In the genomic region with DNA sequence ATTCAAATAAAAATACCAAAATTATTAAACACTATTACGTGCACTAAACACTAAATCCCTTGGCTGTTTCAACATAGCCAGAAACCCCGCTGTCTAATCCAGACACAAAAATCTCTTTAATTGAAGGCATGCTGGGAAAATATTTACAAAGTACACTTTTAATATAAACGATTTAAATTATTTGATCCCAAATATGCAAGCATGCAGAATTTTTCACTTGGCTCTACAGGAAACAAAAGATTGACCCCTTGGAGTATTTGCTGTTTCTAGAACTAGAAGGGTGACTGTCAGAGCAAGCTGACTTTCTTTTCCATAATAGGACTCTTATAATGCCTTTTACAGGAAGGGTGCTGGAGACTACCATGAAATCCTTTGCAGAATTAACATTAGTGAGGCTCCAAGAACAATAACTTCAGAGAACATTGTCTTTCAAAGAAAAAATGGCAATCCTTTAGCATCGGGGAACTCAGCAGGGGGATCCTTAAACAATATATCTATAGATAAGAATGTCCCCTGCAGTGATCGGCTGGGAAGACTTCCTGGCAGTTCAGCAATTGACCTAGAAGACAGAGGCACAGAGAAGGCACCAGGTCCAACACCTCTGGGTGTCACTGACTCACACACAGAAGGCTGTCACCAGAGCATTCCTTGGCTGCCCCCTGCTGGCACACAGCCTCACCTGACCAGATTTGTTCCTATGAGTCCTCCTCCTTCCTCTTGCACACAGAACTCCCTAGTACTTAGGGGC, we compare ENCODE assay signal across 8 cellular contexts. TPM values are rescaled to one million over a fixed set of nuclear protein-coding genes. Genes with fewer than 3 reads are reported as not detected.
DNase-seq lines count a peak whose midpoint lies in the region; ATAC-seq and TF ChIP-seq lines count a peak whose summit lies in the region.

No MANE protein-coding gene starts in this region.

- H3K9me3 ChIP-seq in HUES48 (ENCODE audit: control insufficient read depth, insufficient read depth, low read length) = no peaks in the 10 kb centered on the region

- intact Hi-C loops in left cardiac atrium (cut with DNase I) = loop anchor here in 1 of 2 donors (5.0 kb wide), 1 partner anchor 182 kb away; no protein-coding TSS in a partner anchor

- no peak overlapping the region for H3K9ac ChIP-seq in HUES48 (ENCODE audit: low read depth, low read length)

- peak overlapping the region; percentile 32 for H3K27ac ChIP-seq in HUES48 (ENCODE audit: low read depth, low read length)

- H3K4me3 ChIP-seq in HUES48 (ENCODE audit: low read depth, low read length) (no peak overlapping the region), retinal pigment epithelial cell (ENCODE audit: low read length) (no peak overlapping the region)

- ATAC-seq in GM21528 (IDR thresholded peaks at IDR 0.05; ENCODE audit: low FRiP score, unreplicated experiment) (peak; percentile 97), left cardiac atrium (peak; percentile 86 to 89)

- H3K36me3 ChIP-seq in HUES48 (ENCODE audit: control insufficient read depth, insufficient read depth, low read length) = peaks cover 96% of the 10 kb centered on the region

- peaks cover 11% of the 10 kb centered on the region; the same call in 1 of the 2 replicates for H3K4me1 ChIP-seq in HUES48 (ENCODE audit: control insufficient read depth, insufficient read depth, low read length)

- peak; percentile 91 for TF ChIP-seq CTCF in retinal pigment epithelial cell (conservative IDR thresholded peaks at IDR 0.05; ENCODE audit: low read depth, low read length)

- DNase-seq in ELR (ENCODE audit: low read depth) = peak; percentile 65
- peak; percentile 49 for DNase-seq in RPMI7951 (ENCODE audit: low read depth)
- peak in 3 of 4 experiments; percentile 27 to 46 (median 27) for DNase-seq in activated naive CD4-positive, alpha-beta T cell (lab: John Stamatoyannopoulos, UW)
- peak; percentile 75 for DNase-seq in left cardiac atrium
- peak; percentile 13 for DNase-seq in retinal pigment epithelial cell (ENCODE audit: low read depth)
- no peak for DNase-seq in NCI-H128 (lab: John Stamatoyannopoulos, UW; ENCODE audit: unreplicated experiment)

- H3K27me3 ChIP-seq in HUES48 (ENCODE audit: control insufficient read depth, insufficient read depth, low read length) = no peaks in the 10 kb centered on the region

RNA-seq across cellular contexts. Expression of a gene that starts 55.8 kb away (rescaled TPM):
- total RNA-seq in RPMI7951 (2014; rRNA removed; shearing (Covaris generic)) = not detected in 2 replicates
- total RNA-seq in left cardiac atrium = not detected
